Comparison of ENCODE assay signal across 10 cellular contexts in genomic region chr19:11279505-11280236, GRCh38. TPM values are rescaled to one million over a fixed set of nuclear protein-coding genes. Genes with fewer than 3 reads are reported as not detected.
A peak's percentile ranks its signal among the peaks of the same experiment; 100 is the strongest.
DNase-seq lines count a peak whose midpoint lies in the region; ATAC-seq and TF ChIP-seq lines count a peak whose summit lies in the region.
"Had no signal": no experiment of that assay in that cellular context is flagged by ENCODE, and none has a peak within 500 bp of the region (broad histone marks: within the 10 kb centered on the region; RNA-seq: fewer than 3 reads in every experiment).

No MANE protein-coding gene starts in this region.

- peaks cover 7% of the 10 kb centered on the region for H3K4me1 Mint-ChIP-seq in T-helper 17 cell

- no peak for TF ChIP-seq CTCF in GM20000 (IDR thresholded peaks at IDR 0.05; ENCODE audit: extremely low read depth, missing control alignments)
- no peak for TF ChIP-seq CTCF in mucosa of descending colon (IDR thresholded peaks at IDR 0.05)

- H3K4me1 ChIP-seq in effector memory CD4-positive, alpha-beta T cell (ENCODE audit: control insufficient read depth, insufficient read depth, low read length, poor library complexity, severe bottlenecking): peaks cover 7% of the 10 kb centered on the region
- no peaks in the 10 kb centered on the region for H3K4me1 ChIP-seq in mucosa of descending colon (ENCODE audit: low read depth)

- no peak overlapping the region for H3K27ac Mint-ChIP-seq in T-helper 17 cell

- no peaks in the 10 kb centered on the region for H3K9me3 ChIP-seq in T-helper 17 cell (ENCODE audit: control insufficient read depth, low read length, poor library complexity, severe bottlenecking)
- H3K9me3 ChIP-seq in effector memory CD4-positive, alpha-beta T cell (ENCODE audit: control insufficient read depth, low read length): no peaks in the 10 kb centered on the region
- H3K9me3 ChIP-seq in mucosa of descending colon: no peaks in the 10 kb centered on the region

- H3K4me3 ChIP-seq in effector memory CD4-positive, alpha-beta T cell (ENCODE audit: insufficient read depth, low read depth, low read length, poor library complexity, severe bottlenecking): no peak overlapping the region
- H3K4me3 ChIP-seq in mucosa of descending colon: no peak overlapping the region

- H3K36me3 Mint-ChIP-seq in T-helper 17 cell (ENCODE audit: low read depth): no peaks in the 10 kb centered on the region

- intact Hi-C loops in mucosa of descending colon (cut with DNase I, micrococcal nuclease): no loop called here

- peaks cover 13% of the 10 kb centered on the region for H3K27me3 ChIP-seq in effector memory CD4-positive, alpha-beta T cell (replicated peaks; ENCODE audit: control insufficient read depth, insufficient read depth, low read length, poor library complexity, severe bottlenecking)

- DNase-seq in CD1c-positive myeloid dendritic cell (ENCODE audit: extremely low spot score) (peak; percentile 37), GM20000 (ENCODE audit: low spot score) (peak; percentile 73), T-helper 17 cell (peak in 2 of 3 donors; percentile 29 to 32), mucosa of descending colon (no peak), DMS79 treated with DMSO at 0.1 percent for 48 hours (lab: John Stamatoyannopoulos, UW) (no peak)
- DNase-seq in effector memory CD4-positive, alpha-beta T cell: peak; percentile 15 to 40 (median 16)
- DNase-seq: NCI-H69 had no signal

- no peak overlapping the region for H3K27ac ChIP-seq in effector memory CD4-positive, alpha-beta T cell (ENCODE audit: insufficient read depth, low read length, poor library complexity, severe bottlenecking)

- peaks cover 14% of the 10 kb centered on the region for H3K27me3 Mint-ChIP-seq in T-helper 17 cell

- peak; percentile 94 for ATAC-seq in T-helper 17 cell
- ATAC-seq in GM21825 (IDR thresholded peaks at IDR 0.05; ENCODE audit: unreplicated experiment): no peak
- no peak for ATAC-seq in mucosa of descending colon
- no peak for ATAC-seq in GM19395 (IDR thresholded peaks at IDR 0.05; ENCODE audit: unreplicated experiment)

- no peaks in the 10 kb centered on the region for H3K36me3 ChIP-seq in effector memory CD4-positive, alpha-beta T cell (ENCODE audit: control insufficient read depth, insufficient read depth, low read length)
- no peaks in the 10 kb centered on the region for H3K36me3 ChIP-seq in mucosa of descending colon (ENCODE audit: low read depth)

- H3K4me3 Mint-ChIP-seq in T-helper 17 cell: peak overlapping the region; percentile 0

RNA-seq across cellular contexts. Expression of gene TSPAN16, which starts 16.3 kb away (rescaled TPM):
- total RNA-seq in T-helper 17 cell (not detected), mucosa of descending colon (not detected)
- total RNA-seq: mononuclear cell had no signal

RNA-seq across cellular contexts. Expression of gene DOCK6, which starts 17.3 kb away (rescaled TPM):
- total RNA-seq in T-helper 17 cell (1 to 10 TPM in 1 of 2 donors, under 1 TPM in 1; 0.62 to 6.1 TPM), mucosa of descending colon (10 to 100 TPM; 62.4 to 94.7 (median 62.8) TPM)

RNA-seq across cellular contexts. Expression of gene ANGPTL8, which starts 40.3 kb away (rescaled TPM):
- not detected for total RNA-seq in T-helper 17 cell
- not detected for total RNA-seq in mucosa of descending colon
- total RNA-seq: mononuclear cell had no signal

RNA-seq across cellular contexts. Expression of gene RAB3D, which starts 59.8 kb away (rescaled TPM):
- 1 to 10 TPM; 6.7 to 7.7 TPM for total RNA-seq in T-helper 17 cell
- 10 to 100 TPM; 21.0 to 34.9 (median 33.9) TPM for total RNA-seq in mucosa of descending colon

Comparison
In these comparisons a context has a peak if more than half of its experiments do, and no peak if none do; other contexts are left out.
1. DNase-seq: peak in CD1c-positive myeloid dendritic cell (single experiment), GM20000 (single experiment), T-helper 17 cell (2 of 3) and effector memory CD4-positive, alpha-beta T cell (3 of 3); none in mucosa of descending colon (0 of 3) and DMS79 treated with DMSO at 0.1 percent for 48 hours (single experiment).
2. RNA of gene DOCK6, which starts 17.3 kb away (total RNA-seq): 62.4 to 94.7 TPM in mucosa of descending colon; 0.62 to 6.1 TPM in T-helper 17 cell; every median in the first group is over 4 times any median in the second.